Comparison of ENCODE assay signal across 21 cellular contexts in genomic region chr7:17390392-17390791, GRCh38.
"Had no signal": no experiment of that assay in that cellular context is flagged by ENCODE, and none has a peak within 500 bp of the region (broad histone marks: within the 10 kb centered on the region; RNA-seq: fewer than 3 reads in every experiment).

No MANE protein-coding gene starts in this region.

- H3K27ac Mint-ChIP-seq: IgD-negative memory B cell had no signal

- H3K4me3 ChIP-seq: K562, SJCRH30 had no signal

- H3K4me1 ChIP-seq: SJCRH30 had no signal

- H3K27me3 Mint-ChIP-seq: IgD-negative memory B cell had no signal

- H3K36me3 ChIP-seq: SJCRH30 had no signal

- H3K4me1 Mint-ChIP-seq: IgD-negative memory B cell had no signal

- DNase-seq: NCI-H1092, NCI-H1105 treated with DMSO at 0.1 percent for 48 hours, NCI-H1417 treated with DMSO at 0.1 percent for 48 hours, NCI-H146, NCI-H1694 treated with DMSO at 0.1 percent for 48 hours, NCI-H1930, NCI-H2081, NCI-H2107, NCI-H2227 treated with DMSO at 0.1 percent for 48 hours, NCI-H524, NCI-H526 treated with DMSO at 0.1 percent for 48 hours, NCI-H748 treated with DMSO at 0.1 percent for 48 hours, PC-3, SHP77 treated with DMSO at 0.1 percent for 48 hours, SJCRH30 had no signal

- H3K27ac ChIP-seq: HL-60, RWPE1, SJCRH30 had no signal

- H3K27me3 ChIP-seq: SJCRH30 had no signal

- H3K9me3 ChIP-seq: SJCRH30 had no signal

- H3K4me3 Mint-ChIP-seq: IgD-negative memory B cell had no signal

- ATAC-seq: K562, Panc1, PC-3, SK-N-SH treated with all-trans-retinoic acid at 6 μM for 48 hours had no signal

- H3K36me3 Mint-ChIP-seq: IgD-negative memory B cell had no signal
